Comparison of ENCODE assay signal across 18 cellular contexts in the genomic region with DNA sequence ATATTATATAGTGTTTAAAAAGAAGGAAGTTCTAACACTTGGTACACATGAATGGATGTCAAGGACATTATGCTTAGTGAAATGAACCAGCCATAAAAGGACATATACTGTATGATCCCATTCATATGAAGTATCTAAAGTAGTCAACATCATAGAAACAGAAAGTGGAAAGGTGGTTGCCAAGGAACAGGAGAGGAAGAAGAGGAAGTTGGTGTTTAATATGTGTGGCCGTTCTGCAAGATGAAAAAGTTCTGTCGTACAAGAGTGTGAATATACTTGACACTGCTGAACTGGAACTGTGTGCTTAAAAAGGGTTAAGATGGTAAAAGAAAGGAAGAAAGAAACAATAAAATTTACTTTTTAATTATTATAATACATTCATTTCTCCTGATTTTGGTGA. TPM values are rescaled to one million over a fixed set of nuclear protein-coding genes. Genes with fewer than 3 reads are reported as not detected.
DNase-seq lines count a peak whose midpoint lies in the region; ATAC-seq and FAIRE-seq lines count a peak whose summit lies in the region.
"Had no signal": no experiment of that assay in that cellular context is flagged by ENCODE, and none has a peak within 500 bp of the region (broad histone marks: within the 10 kb centered on the region; RNA-seq: fewer than 3 reads in every experiment).

No MANE protein-coding gene starts in this region.

- peak overlapping the region; percentile 57 to 99 (median 91) for H3K27ac Mint-ChIP-seq in CD8-positive, alpha-beta memory T cell
- peak overlapping the region; percentile 15 for H3K27ac Mint-ChIP-seq in memory B cell
- H3K27ac Mint-ChIP-seq: mesothelial cell of epicardium had no signal

- H3K9ac ChIP-seq in SK-N-MC (ENCODE audit: insufficient read length), result no peak overlapping the region

- peak; percentile 55 for ATAC-seq in memory B cell (ENCODE audit: low read depth)
- ATAC-seq: pancreas had no signal

- FAIRE-seq in GM19239 (lab: Jason Lieb, UNC), result peak; percentile 76
- FAIRE-seq: D721Med, pancreas had no signal

- CTCF ChIA-PET in CD8-positive, alpha-beta memory T cell (lab: Charles Lee), result interaction anchor here (1.3 kb wide), 1 partner anchor 48 kb away, joined by 3 read pairs; no protein-coding TSS in a partner anchor

- peak overlapping the region in 5 of 7 donors; percentile 20 to 62 (median 45) for H3K4me3 Mint-ChIP-seq in CD8-positive, alpha-beta memory T cell
- H3K4me3 Mint-ChIP-seq in memory B cell, result no peak overlapping the region
- H3K4me3 Mint-ChIP-seq: mesothelial cell of epicardium had no signal

- no peaks in the 10 kb centered on the region for H3K27me3 Mint-ChIP-seq in CD8-positive, alpha-beta memory T cell
- H3K27me3 Mint-ChIP-seq in memory B cell, result no peaks in the 10 kb centered on the region

- H3K27ac ChIP-seq in CD8-positive, alpha-beta memory T cell (ENCODE audit: low read depth, low read length), result peak overlapping the region; percentile 15
- peak overlapping the region; percentile 100 for H3K27ac ChIP-seq in SK-N-MC
- H3K27ac ChIP-seq: brain microvascular endothelial cell, pancreas, testis had no signal

- H3K4me1 Mint-ChIP-seq in CD8-positive, alpha-beta memory T cell, result peaks cover 88 to 100% (median 89%) of the 10 kb centered on the region in 3 donors
- peaks cover 38% of the 10 kb centered on the region for H3K4me1 Mint-ChIP-seq in memory B cell

- no peaks in the 10 kb centered on the region for H3K9me3 ChIP-seq in CD8-positive, alpha-beta memory T cell (ENCODE audit: low read length)
- H3K9me3 ChIP-seq in SK-N-MC (ENCODE audit: low read depth, low read length), result no peaks in the 10 kb centered on the region
- H3K9me3 ChIP-seq: pancreas, testis had no signal

- no peaks in the 10 kb centered on the region for H3K27me3 ChIP-seq in CD8-positive, alpha-beta memory T cell (ENCODE audit: insufficient read depth, low read length, poor library complexity, severe bottlenecking)
- H3K27me3 ChIP-seq: brain microvascular endothelial cell, pancreas, testis had no signal

- DNase-seq in CD8-positive, alpha-beta memory T cell, result peak in 2 of 5 donors; percentile 60 to 70
- DNase-seq in GM19239 (ENCODE audit: insufficient read length, low spot score), result no peak
- DNase-seq in SK-N-MC (ENCODE audit: low read depth, low spot score), result no peak
- DNase-seq in memory B cell (ENCODE audit: low spot score in 2 of 2), result peak in 1 of 2 donors; percentile 42
- no peak for DNase-seq in NCI-H69 (lab: John Stamatoyannopoulos, UW)
- DNase-seq in NCI-H2171 treated with DMSO at 0.1 percent for 48 hours (lab: John Stamatoyannopoulos, UW), result no peak
- no peak for DNase-seq in RKO (ENCODE audit: low spot score)
- no peak for DNase-seq in C1 segment of cervical spinal cord (lab: John Stamatoyannopoulos, UW)
- DNase-seq: brain microvascular endothelial cell; foreskin fibroblast; NCI-H1105 treated with DMSO at 0.1 percent for 48 hours; NCI-H446; pancreas; RPMI8226; stimulated activated CD4-positive, alpha-beta T cell treated with anti-CD3 and anti-CD28 coated beads, Interleukin-12 subunit alpha, Interleukin-12 subunit beta, amount 100 ng/mL, for 4 hours; testis had no signal

- H3K9me3 Mint-ChIP-seq in CD8-positive, alpha-beta memory T cell, result no peaks in the 10 kb centered on the region
- H3K9me3 Mint-ChIP-seq in memory B cell, result no peaks in the 10 kb centered on the region
- H3K9me3 Mint-ChIP-seq: mesothelial cell of epicardium had no signal

- no peak overlapping the region for H3K4me3 ChIP-seq in CD8-positive, alpha-beta memory T cell (ENCODE audit: low read length)
- no peak overlapping the region for H3K4me3 ChIP-seq in SK-N-MC
- H3K4me3 ChIP-seq: pancreas, testis had no signal

- peaks cover 86% of the 10 kb centered on the region for H3K4me1 ChIP-seq in CD8-positive, alpha-beta memory T cell (ENCODE audit: insufficient read depth, low read length)

- peaks cover 0 to 54% (median 12%) of the 10 kb centered on the region in 3 donors for H3K36me3 Mint-ChIP-seq in CD8-positive, alpha-beta memory T cell
- H3K36me3 Mint-ChIP-seq in memory B cell, result no peaks in the 10 kb centered on the region
- H3K36me3 Mint-ChIP-seq: mesothelial cell of epicardium had no signal

- no peaks in the 10 kb centered on the region for H3K36me3 ChIP-seq in CD8-positive, alpha-beta memory T cell (ENCODE audit: insufficient read depth, low read length)
- H3K36me3 ChIP-seq in SK-N-MC (ENCODE audit: insufficient read depth, low read length), result no peaks in the 10 kb centered on the region
- H3K36me3 ChIP-seq: brain microvascular endothelial cell, pancreas had no signal

- POLR2A ChIA-PET in CD8-positive, alpha-beta memory T cell (lab: Charles Lee), result interaction anchor here (13.1 kb wide), 1 partner anchor 22 kb away, joined by 221 read pairs; no protein-coding TSS in a partner anchor

RNA-seq across cellular contexts. Expression of gene C1QTNF9, which starts 33.1 kb away (rescaled TPM):
- not detected for total RNA-seq in CD8-positive, alpha-beta memory T cell
- polyA plus RNA-seq in CD8-positive, alpha-beta memory T cell, result not detected
- total RNA-seq: mesothelial cell of epicardium had no signal
